Comparison of ENCODE assay signal across 1 cellular context in the genomic region with DNA sequence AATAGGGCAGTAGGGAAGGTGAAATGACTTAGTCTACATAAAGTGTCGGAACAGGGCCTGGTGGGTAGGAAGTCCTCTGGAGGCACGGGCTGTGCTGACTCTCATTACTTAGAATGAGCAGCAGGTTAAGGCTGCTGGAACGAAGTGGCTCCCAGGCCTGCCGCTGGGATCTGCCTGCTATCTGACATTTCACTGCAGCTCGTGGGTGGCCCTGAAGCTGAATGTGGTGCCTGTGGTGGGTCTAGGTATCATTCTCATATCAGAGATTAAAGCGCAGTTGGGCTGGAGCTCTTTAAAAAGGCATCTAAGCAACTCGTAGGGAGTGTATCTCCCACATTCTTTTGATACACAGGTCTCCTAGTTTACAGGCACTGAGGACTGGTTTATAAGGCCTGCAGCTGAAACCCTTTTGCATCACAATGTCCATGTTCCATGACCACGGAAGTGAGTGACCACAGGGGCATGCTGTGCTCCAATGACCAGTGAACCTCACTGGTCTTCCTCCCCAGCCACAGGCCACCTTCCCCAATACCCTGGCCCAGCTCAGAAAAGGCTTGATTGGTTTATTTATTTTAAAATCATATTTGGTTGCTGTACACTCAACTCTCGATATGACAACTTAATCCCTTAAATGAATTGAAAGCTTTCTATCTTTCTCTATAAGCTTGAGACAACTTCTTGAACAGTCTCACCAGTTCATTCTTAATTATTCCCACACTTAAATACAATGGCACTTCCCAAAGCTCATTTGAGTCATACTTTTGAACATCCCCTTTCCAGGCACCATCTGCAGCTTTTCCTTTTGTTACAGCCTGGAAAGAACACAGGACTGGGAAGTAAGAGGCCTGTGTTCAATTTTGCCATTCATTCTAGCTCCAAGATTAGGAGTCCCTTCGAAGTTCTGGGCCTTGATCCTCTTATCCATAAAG.
TF ChIP-seq lines count a peak whose summit lies in the region.

No MANE protein-coding gene starts in this region.

TF ChIP-seq in GM23338, 12 proteins besides CTCF, POLR2A, EP300 and RAD21 (continued from another document):
- no peak for TF ChIP-seq ZNF462 (CRISPR knock-in tag; IDR thresholded peaks at IDR 0.05)
- no peak for TF ChIP-seq STAT1 (IDR thresholded peaks at IDR 0.05; ENCODE audit: unreplicated experiment)
